Comparison of ENCODE assay signal across 8 cellular contexts in the genomic region with DNA sequence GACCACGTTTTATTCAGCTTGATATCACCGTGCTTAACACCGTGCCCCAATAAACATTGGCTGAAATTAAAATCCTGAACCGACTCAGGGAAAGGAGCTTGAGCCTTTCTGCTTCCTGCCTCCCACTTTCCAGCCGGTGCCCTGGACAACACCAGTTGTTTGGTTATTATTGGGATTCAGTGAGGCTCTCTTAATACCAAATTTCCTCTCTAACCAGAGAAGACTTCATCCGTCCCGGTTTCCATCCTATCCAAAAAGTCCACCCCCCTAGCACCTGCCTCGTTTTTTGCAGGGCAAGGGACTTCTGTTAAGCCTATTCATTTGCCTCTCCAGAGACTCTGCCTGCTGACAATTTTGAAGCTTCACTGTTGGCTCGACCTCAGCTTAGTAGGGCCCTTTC. TPM values are rescaled to one million over a fixed set of nuclear protein-coding genes. Genes with fewer than 3 reads are reported as not detected.
A peak's percentile ranks its signal among the peaks of the same experiment; 100 is the strongest.
DNase-seq lines count a peak whose midpoint lies in the region; ATAC-seq, FAIRE-seq and TF ChIP-seq lines count a peak whose summit lies in the region.

No MANE protein-coding gene starts in this region.

- H3K27ac ChIP-seq in PC-3 (ENCODE audit: low read length): no peak overlapping the region
- H3K27ac ChIP-seq in parathyroid adenoma: no peak overlapping the region

- H3K9ac ChIP-seq in PC-3 (ENCODE audit: low read length): 0 out of 2 replicates have a peak overlapping the region, but pooled peaks have one; percentile 21
- no peak overlapping the region for H3K9ac ChIP-seq in parathyroid adenoma

- H3K27me3 ChIP-seq in PC-3 (ENCODE audit: low read length) (no peaks in the 10 kb centered on the region), parathyroid adenoma (ENCODE audit: control insufficient read depth, insufficient read depth, low read length) (no peaks in the 10 kb centered on the region)

- CTCF ChIA-PET in PC-3 (lab: Charles Lee): no interaction called here

- H3K4me3 ChIP-seq in PC-3 (ENCODE audit: low read length) (peak overlapping the region; percentile 67), epithelial cell of esophagus (ENCODE audit: low read length) (peak overlapping the region; percentile 65), parathyroid adenoma (ENCODE audit: low read depth, low read length) (peak overlapping the region; percentile 35)

- H3K4me2 ChIP-seq in PC-3 (ENCODE audit: low read length): peak overlapping the region; percentile 84
- H3K4me2 ChIP-seq in parathyroid adenoma (ENCODE audit: low read length): peak overlapping the region; percentile 68

- H4K20me1 ChIP-seq in PC-3 (ENCODE audit: low read length): no peaks in the 10 kb centered on the region

- H3K4me1 ChIP-seq in PC-3 (ENCODE audit: insufficient read depth, low read length): no peaks in the 10 kb centered on the region
- H3K4me1 ChIP-seq in parathyroid adenoma: no peaks in the 10 kb centered on the region

- H3K79me2 ChIP-seq in PC-3 (ENCODE audit: low read length) (no peaks in the 10 kb centered on the region), parathyroid adenoma (no peaks in the 10 kb centered on the region)

- H3K9me3 ChIP-seq in PC-3 (ENCODE audit: low read length) (no peaks in the 10 kb centered on the region), parathyroid adenoma (ENCODE audit: control insufficient read depth, low read length) (no peaks in the 10 kb centered on the region)

- H3K9me2 ChIP-seq in PC-3 (replicated peaks; ENCODE audit: low read length): no peaks in the 10 kb centered on the region

- DNase-seq in GM19239 (ENCODE audit: insufficient read length, low spot score) (no peak), PC-3 (peak; percentile 3), epithelial cell of esophagus (ENCODE audit: low read depth) (no peak), activated gamma-delta T cell treated with Interleukin-2 at 50 U/mL for 16 hours (no peak), GM19240 (ENCODE audit: insufficient read length, low spot score) (no peak), DMS79 treated with DMSO at 0.1 percent for 48 hours (lab: John Stamatoyannopoulos, UW) (no peak)

- no peak for TF ChIP-seq CTCF in PC-3 (conservative IDR thresholded peaks at IDR 0.05; ENCODE audit: low read depth, low read length)
- no peak for TF ChIP-seq CTCF in epithelial cell of esophagus (IDR thresholded peaks at IDR 0.05; ENCODE audit: insufficient read depth, low read depth, low read length, missing control alignments)
- no peak for TF ChIP-seq CTCF in parathyroid adenoma (IDR thresholded peaks at IDR 0.05)

- no TSS peak for BruUV-seq in PC-3 (replicated peaks; lab: Mats Ljungman, UMichigan)

- POLR2A ChIA-PET in PC-3 (lab: Charles Lee; ENCODE audit: unreplicated experiment): interaction anchor here (1.0 kb wide), 1 partner anchor 9 kb away, joined by 6 read pairs; no protein-coding TSS in a partner anchor

- H3F3A ChIP-seq in PC-3 (ENCODE audit: low read length, unreplicated experiment): no peaks in the 10 kb centered on the region

- FAIRE-seq in GM19239 (lab: Jason Lieb, UNC): peak; percentile 47

- ATAC-seq in PC-3 (peak; percentile 14), HG03442 (IDR thresholded peaks at IDR 0.05; ENCODE audit: unreplicated experiment) (no peak)

- H2AFZ ChIP-seq in PC-3 (ENCODE audit: low read length) (peak overlapping the region; percentile 81), parathyroid adenoma (peak overlapping the region; percentile 54)

- H3K36me3 ChIP-seq in PC-3 (ENCODE audit: low read depth, low read length) (no peaks in the 10 kb centered on the region), parathyroid adenoma (ENCODE audit: control insufficient read depth, insufficient read depth, low read length) (no peaks in the 10 kb centered on the region)

- intact Hi-C loops in PC-3 (cut with micrococcal nuclease): loop anchor here (2.0 kb wide), 1 partner anchor 73 kb away; no protein-coding TSS in a partner anchor

RNA-seq across cellular contexts. Expression of gene PRSS12, which starts 0.6 kb away (rescaled TPM):
- total RNA-seq in PC-3 (2014; rRNA removed): 0.58 and 1.5 TPM in 2 replicates
